In genomic region chr12:52924764-52925716, GRCh38 we compare ENCODE assay signal across 1 cellular context.
TF ChIP-seq lines count a peak whose summit lies in the region.

No MANE protein-coding gene starts in this region.

TF ChIP-seq in K562, 482 proteins besides CTCF, POLR2A, EP300 and RAD21 (continued from another document and continues in another):
- TF ChIP-seq MBD1 (CRISPR knock-in tag; IDR thresholded peaks at IDR 0.05) (no peak), SMAD4 (CRISPR knock-in tag; conservative IDR thresholded peaks at IDR 0.05) (peak; percentile 93), ZNF23 (CRISPR knock-in tag; IDR thresholded peaks at IDR 0.05) (no peak), SRSF7 (optimal IDR thresholded peaks at IDR 0.05; ENCODE audit: low read depth, low read length) (no peak), ZNF3 (CRISPR knock-in tag; IDR thresholded peaks at IDR 0.05) (no peak), COPS2 (conservative IDR thresholded peaks at IDR 0.05) (no peak), BRD4 (IDR thresholded peaks at IDR 0.05) (no peak), ZC3H4 (CRISPR knock-in tag; IDR thresholded peaks at IDR 0.05; ENCODE audit: borderline replicate concordance) (no peak), ZNF584 (CRISPR knock-in tag; IDR thresholded peaks at IDR 0.05; ENCODE audit: low read depth) (no peak), SMARCB1 (IDR thresholded peaks at IDR 0.05; ENCODE audit: insufficient read length, low read depth) (no peak), PTTG1 (tag; IDR thresholded peaks at IDR 0.05; ENCODE audit: low read depth) (no peak), ZNF347 (CRISPR knock-in tag; IDR thresholded peaks at IDR 0.05; ENCODE audit: low read depth) (no peak), CBX1 (IDR thresholded peaks at IDR 0.05; ENCODE audit: low read depth) (no peak), TSHZ1 (CRISPR knock-in tag; IDR thresholded peaks at IDR 0.05) (no peak), CHD4 (IDR thresholded peaks at IDR 0.05; ENCODE audit: insufficient read depth, insufficient replicate concordance, low read depth, low read length, poor library complexity, severe bottlenecking) (peak; percentile 43), CREB1 (IDR thresholded peaks at IDR 0.05) (0 out of 2 replicates have a peak, but pooled peaks have one; percentile 20), CREB1 (CRISPR knock-in tag; IDR thresholded peaks at IDR 0.05) (no peak), GABPB2 (CRISPR knock-in tag; conservative IDR thresholded peaks at IDR 0.05) (no peak), STAT5A (IDR thresholded peaks at IDR 0.05; ENCODE audit: borderline replicate concordance, low read length) (peak; percentile 78), HMG20B (CRISPR knock-in tag; IDR thresholded peaks at IDR 0.05) (no peak), EZH2 (IDR thresholded peaks at IDR 0.05; ENCODE audit: borderline replicate concordance, low read depth, low read length) (no peak), JUNB (CRISPR knock-in tag; conservative IDR thresholded peaks at IDR 0.05) (no peak), BRCA1 (IDR thresholded peaks at IDR 0.05) (no peak), BRCA1 (CRISPR knock-in tag; IDR thresholded peaks at IDR 0.05) (no peak), MEF2A (IDR thresholded peaks at IDR 0.05; ENCODE audit: control insufficient read depth, low read depth, low read length) (no peak), ZNF212 (CRISPR knock-in tag; IDR thresholded peaks at IDR 0.05) (no peak), ZNF445 (CRISPR knock-in tag; IDR thresholded peaks at IDR 0.05; ENCODE audit: low read depth) (no peak), KAT2B (IDR thresholded peaks at IDR 0.05; ENCODE audit: low read depth, low read length) (no peak), ZZZ3 (IDR thresholded peaks at IDR 0.05) (no peak), ZNF764 (CRISPR knock-in tag; IDR thresholded peaks at IDR 0.05; ENCODE audit: low read depth) (no peak), HNRNPK (IDR thresholded peaks at IDR 0.05; ENCODE audit: low read depth, low read length, poor library complexity, severe bottlenecking) (no peak), ZNF830 (CRISPR knock-in tag; IDR thresholded peaks at IDR 0.05) (no peak), ARNT (IDR thresholded peaks at IDR 0.05) (no peak), MITF (IDR thresholded peaks at IDR 0.05) (no peak), SREBF2 (CRISPR knock-in tag; IDR thresholded peaks at IDR 0.05) (no peak), ZNF586 (CRISPR knock-in tag; conservative IDR thresholded peaks at IDR 0.05) (no peak), ZBED1 (IDR thresholded peaks at IDR 0.05) (no peak), ARID3B (CRISPR knock-in tag; IDR thresholded peaks at IDR 0.05; ENCODE audit: borderline replicate concordance) (no peak), RBM14 (IDR thresholded peaks at IDR 0.05; ENCODE audit: borderline replicate concordance, insufficient read depth, low read depth, low read length) (no peak), MYBL2 (IDR thresholded peaks at IDR 0.05; ENCODE audit: low read depth) (no peak), MYBL2 (CRISPR knock-in tag; IDR thresholded peaks at IDR 0.05; ENCODE audit: borderline replicate concordance) (no peak), GABPB1 (CRISPR knock-in tag; IDR thresholded peaks at IDR 0.05) (0 out of 2 replicates have a peak, but pooled peaks have one; percentile 39), FOXJ2 (tag; IDR thresholded peaks at IDR 0.05) (no peak), OTX1 (CRISPR knock-in tag; IDR thresholded peaks at IDR 0.05) (no peak), YY1 (IDR thresholded peaks at IDR 0.05; ENCODE audit: borderline replicate concordance in 1 of 3, control insufficient read depth in 1 of 3, extremely low read depth in 1 of 3, insufficient read depth in 3 of 3, insufficient read length in 1 of 3, insufficient replicate concordance in 2 of 3, low read depth in 1 of 3, low read length in 2 of 3) (peak in 1 of 3 experiments; percentile 42), ZNF121 (CRISPR knock-in tag; conservative IDR thresholded peaks at IDR 0.05) (no peak), CAMTA2 (CRISPR knock-in tag; conservative IDR thresholded peaks at IDR 0.05) (no peak), MLX (CRISPR knock-in tag; conservative IDR thresholded peaks at IDR 0.05) (no peak), MCM7 (IDR thresholded peaks at IDR 0.05) (no peak)
- TF ChIP-seq, protein P1, sequence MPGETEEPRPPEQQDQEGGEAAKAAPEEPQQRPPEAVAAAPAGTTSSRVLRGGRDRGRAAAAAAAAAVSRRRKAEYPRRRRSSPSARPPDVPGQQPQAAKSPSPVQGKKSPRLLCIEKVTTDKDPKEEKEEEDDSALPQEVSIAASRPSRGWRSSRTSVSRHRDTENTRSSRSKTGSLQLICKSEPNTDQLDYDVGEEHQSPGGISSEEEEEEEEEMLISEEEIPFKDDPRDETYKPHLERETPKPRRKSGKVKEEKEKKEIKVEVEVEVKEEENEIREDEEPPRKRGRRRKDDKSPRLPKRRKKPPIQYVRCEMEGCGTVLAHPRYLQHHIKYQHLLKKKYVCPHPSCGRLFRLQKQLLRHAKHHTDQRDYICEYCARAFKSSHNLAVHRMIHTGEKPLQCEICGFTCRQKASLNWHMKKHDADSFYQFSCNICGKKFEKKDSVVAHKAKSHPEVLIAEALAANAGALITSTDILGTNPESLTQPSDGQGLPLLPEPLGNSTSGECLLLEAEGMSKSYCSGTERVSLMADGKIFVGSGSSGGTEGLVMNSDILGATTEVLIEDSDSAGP (CRISPR knock-in tag; IDR thresholded peaks at IDR 0.05): no peak
- TF ChIP-seq, protein P2, sequence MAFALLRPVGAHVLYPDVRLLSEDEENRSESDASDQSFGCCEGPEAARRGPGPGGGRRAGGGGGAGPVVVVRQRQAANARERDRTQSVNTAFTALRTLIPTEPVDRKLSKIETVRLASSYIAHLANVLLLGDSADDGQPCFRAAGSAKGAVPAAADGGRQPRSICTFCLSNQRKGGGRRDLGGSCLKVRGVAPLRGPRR (CRISPR knock-in tag; IDR thresholded peaks at IDR 0.05): no peak
- TF ChIP-seq, protein P3, sequence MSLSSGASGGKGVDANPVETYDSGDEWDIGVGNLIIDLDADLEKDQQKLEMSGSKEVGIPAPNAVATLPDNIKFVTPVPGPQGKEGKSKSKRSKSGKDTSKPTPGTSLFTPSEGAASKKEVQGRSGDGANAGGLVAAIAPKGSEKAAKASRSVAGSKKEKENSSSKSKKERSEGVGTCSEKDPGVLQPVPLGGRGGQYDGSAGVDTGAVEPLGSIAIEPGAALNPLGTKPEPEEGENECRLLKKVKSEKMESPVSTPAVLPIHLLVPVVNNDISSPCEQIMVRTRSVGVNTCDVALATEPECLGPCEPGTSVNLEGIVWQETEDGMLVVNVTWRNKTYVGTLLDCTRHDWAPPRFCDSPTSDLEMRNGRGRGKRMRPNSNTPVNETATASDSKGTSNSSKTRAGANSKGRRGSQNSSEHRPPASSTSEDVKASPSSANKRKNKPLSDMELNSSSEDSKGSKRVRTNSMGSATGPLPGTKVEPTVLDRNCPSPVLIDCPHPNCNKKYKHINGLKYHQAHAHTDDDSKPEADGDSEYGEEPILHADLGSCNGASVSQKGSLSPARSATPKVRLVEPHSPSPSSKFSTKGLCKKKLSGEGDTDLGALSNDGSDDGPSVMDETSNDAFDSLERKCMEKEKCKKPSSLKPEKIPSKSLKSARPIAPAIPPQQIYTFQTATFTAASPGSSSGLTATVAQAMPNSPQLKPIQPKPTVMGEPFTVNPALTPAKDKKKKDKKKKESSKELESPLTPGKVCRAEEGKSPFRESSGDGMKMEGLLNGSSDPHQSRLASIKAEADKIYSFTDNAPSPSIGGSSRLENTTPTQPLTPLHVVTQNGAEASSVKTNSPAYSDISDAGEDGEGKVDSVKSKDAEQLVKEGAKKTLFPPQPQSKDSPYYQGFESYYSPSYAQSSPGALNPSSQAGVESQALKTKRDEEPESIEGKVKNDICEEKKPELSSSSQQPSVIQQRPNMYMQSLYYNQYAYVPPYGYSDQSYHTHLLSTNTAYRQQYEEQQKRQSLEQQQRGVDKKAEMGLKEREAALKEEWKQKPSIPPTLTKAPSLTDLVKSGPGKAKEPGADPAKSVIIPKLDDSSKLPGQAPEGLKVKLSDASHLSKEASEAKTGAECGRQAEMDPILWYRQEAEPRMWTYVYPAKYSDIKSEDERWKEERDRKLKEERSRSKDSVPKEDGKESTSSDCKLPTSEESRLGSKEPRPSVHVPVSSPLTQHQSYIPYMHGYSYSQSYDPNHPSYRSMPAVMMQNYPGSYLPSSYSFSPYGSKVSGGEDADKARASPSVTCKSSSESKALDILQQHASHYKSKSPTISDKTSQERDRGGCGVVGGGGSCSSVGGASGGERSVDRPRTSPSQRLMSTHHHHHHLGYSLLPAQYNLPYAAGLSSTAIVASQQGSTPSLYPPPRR (CRISPR knock-in tag; IDR thresholded peaks at IDR 0.05; ENCODE audit: borderline replicate concordance): no peak
- TF ChIP-seq, protein P4, sequence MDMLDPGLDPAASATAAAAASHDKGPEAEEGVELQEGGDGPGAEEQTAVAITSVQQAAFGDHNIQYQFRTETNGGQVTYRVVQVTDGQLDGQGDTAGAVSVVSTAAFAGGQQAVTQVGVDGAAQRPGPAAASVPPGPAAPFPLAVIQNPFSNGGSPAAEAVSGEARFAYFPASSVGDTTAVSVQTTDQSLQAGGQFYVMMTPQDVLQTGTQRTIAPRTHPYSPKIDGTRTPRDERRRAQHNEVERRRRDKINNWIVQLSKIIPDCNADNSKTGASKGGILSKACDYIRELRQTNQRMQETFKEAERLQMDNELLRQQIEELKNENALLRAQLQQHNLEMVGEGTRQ (CRISPR knock-in tag; IDR thresholded peaks at IDR 0.05): no peak
- TF ChIP-seq, protein P5, sequence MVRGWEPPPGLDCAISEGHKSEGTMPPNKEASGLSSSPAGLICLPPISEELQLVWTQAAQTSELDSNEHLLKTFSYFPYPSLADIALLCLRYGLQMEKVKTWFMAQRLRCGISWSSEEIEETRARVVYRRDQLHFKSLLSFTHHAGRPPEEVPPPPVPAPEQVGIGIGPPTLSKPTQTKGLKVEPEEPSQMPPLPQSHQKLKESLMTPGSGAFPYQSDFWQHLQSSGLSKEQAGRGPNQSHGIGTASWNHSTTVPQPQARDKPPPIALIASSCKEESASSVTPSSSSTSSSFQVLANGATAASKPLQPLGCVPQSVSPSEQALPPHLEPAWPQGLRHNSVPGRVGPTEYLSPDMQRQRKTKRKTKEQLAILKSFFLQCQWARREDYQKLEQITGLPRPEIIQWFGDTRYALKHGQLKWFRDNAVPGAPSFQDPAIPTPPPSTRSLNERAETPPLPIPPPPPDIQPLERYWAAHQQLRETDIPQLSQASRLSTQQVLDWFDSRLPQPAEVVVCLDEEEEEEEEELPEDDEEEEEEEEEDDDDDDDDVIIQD (CRISPR knock-in tag; IDR thresholded peaks at IDR 0.05): no peak
